In the genomic region with DNA sequence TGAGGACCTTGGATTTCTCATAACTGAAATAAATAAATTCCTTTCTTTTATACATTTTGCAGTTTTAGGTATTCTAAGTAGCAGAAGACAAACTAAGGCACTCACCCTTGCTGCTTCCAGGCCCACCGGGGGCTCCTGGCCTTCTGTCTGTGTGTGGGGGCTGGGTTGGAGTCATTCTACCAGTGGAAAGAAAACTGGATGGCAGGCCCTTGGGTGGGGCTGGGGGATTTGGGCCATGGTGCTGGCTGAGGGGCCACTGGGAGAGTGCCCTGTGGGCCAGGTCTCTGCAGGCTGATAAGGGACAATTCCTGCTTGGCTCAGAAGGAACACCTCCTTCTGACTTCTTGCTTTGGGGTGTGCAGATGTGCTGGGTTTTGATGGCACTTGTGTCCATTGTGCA, we compare ENCODE assay signal across 29 cellular contexts. TPM values are rescaled to one million over a fixed set of nuclear protein-coding genes. Genes with fewer than 3 reads are reported as not detected.
"Had no signal": no experiment of that assay in that cellular context is flagged by ENCODE, and none has a peak within 500 bp of the region (broad histone marks: within the 10 kb centered on the region; RNA-seq: fewer than 3 reads in every experiment).

No MANE protein-coding gene starts in this region.

- DNase-seq: activated CD4-positive, alpha-beta T cell treated with anti-CD3 and anti-CD28 coated beads, Interleukin-2, amount 10 ng/mL, durations not matched to agents 24 days and 14 days; activated CD4-positive, alpha-beta T cell treated with anti-CD3 and anti-CD28 coated beads, Interleukin-2, amount 50 U/mL, for 4 hours; activated CD8-positive, alpha-beta T cell treated with anti-CD3 and anti-CD28 coated beads for 36 hours; activated naive CD4-positive, alpha-beta T cell treated with Interleukin-2 at 50 U/mL for 16 hours; activated naive CD8-positive, alpha-beta T cell treated with anti-CD3 and anti-CD28 coated beads, Interleukin-2, amount 50 U/mL, for 24 hours; activated T-cell treated with anti-CD3 and anti-CD28 coated beads for 4 hours; activated T-cell treated with anti-CD3 and anti-CD28 coated beads, Interleukin-2, amount 50 U/mL, for 4 hours; anterior cingulate cortex; central memory CD4-positive, alpha-beta T cell; NCI-H1092 treated with DMSO at 0.1 percent for 48 hours; NCI-H1417; NCI-H146; NCI-H187; NCI-H2081; NCI-H2171 treated with DMSO at 0.1 percent for 48 hours; NCI-H2227 treated with DMSO at 0.1 percent for 48 hours; NCI-H446; NCI-H510A treated with DMSO at 0.1 percent for 48 hours; NCI-H526 treated with DMSO at 0.1 percent for 48 hours; NCI-H774; PC-9; SHP77; SJCRH30; T1000 had no signal

- H3K4me3 ChIP-seq: K562, PC-9, SJCRH30, SK-N-MC had no signal

- H3K27ac ChIP-seq: PC-9, SJCRH30, SK-N-MC had no signal

- ATAC-seq: activated CD8-positive, alpha-beta T cell treated with anti-CD3 and anti-CD28 coated beads for 36 hours; activated naive CD8-positive, alpha-beta T cell treated with anti-CD3 and anti-CD28 coated beads, Interleukin-2, amount 50 U/mL, for 24 hours; activated T-cell treated with anti-CD3 and anti-CD28 coated beads, Interleukin-2, amount 50 U/mL, for 4 hours; K562 had no signal

RNA-seq across cellular contexts. Expression of a gene that starts 54.0 kb away (rescaled TPM):
- total RNA-seq: activated CD8-positive, alpha-beta memory T cell treated with anti-CD3 and anti-CD28 coated beads for 36 hours; activated CD8-positive, alpha-beta T cell treated with anti-CD3 and anti-CD28 coated beads for 36 hours; activated T-cell treated with anti-CD3 and anti-CD28 coated beads, Interleukin-2, amount 50 U/mL, for 4 hours; M059J; OCI-LY7; PC-9; SJCRH30 had no signal
